Comparison of ENCODE assay signal across 14 cellular contexts in the genomic region with DNA sequence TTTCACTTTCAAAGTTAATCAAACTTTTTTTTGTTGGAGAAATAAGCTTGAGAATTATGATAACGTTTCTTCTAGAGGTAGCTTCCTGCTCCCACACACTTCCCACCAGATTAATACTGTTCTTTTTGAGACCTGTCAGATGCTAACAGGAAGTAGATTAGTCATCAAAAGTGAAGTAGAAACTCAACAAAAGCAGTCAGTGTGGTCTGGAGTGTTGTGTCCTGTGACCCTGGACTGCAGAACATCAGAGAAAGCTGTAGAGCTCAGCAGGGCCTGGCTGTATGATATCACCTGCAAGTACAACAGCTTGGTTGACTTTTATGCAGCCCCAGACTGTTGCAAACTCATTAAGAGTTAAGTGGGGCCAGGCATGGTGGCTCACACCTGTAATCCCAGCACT.
DNase-seq lines count a peak whose midpoint lies in the region; ATAC-seq and TF ChIP-seq lines count a peak whose summit lies in the region.
"Had no signal": no experiment of that assay in that cellular context is flagged by ENCODE, and none has a peak within 500 bp of the region (broad histone marks: within the 10 kb centered on the region; RNA-seq: fewer than 3 reads in every experiment).

No MANE protein-coding gene starts in this region.

- no peak overlapping the region for H3K27ac ChIP-seq in brain microvascular endothelial cell
- H3K27ac ChIP-seq: gastrocnemius medialis had no signal

- H3K27me3 Mint-ChIP-seq in natural killer cell treated with Interleukin-12 subunit alpha and Interleukin-12 subunit beta and Interleukin-15 and Interleukin-18, amount 100 ng/mL, for 72 hours, result no peaks in the 10 kb centered on the region
- H3K27me3 Mint-ChIP-seq: activated naive CD8-positive, alpha-beta T cell treated with anti-CD3 and anti-CD28 coated beads, Interleukin-2, amount 10 ng/mL, durations not matched to agents 7 days and 5 days had no signal

- H3K36me3 Mint-ChIP-seq in natural killer cell treated with Interleukin-12 subunit alpha and Interleukin-12 subunit beta and Interleukin-15 and Interleukin-18, amount 100 ng/mL, for 72 hours, result peaks cover 10% of the 10 kb centered on the region
- H3K36me3 Mint-ChIP-seq: activated naive CD8-positive, alpha-beta T cell treated with anti-CD3 and anti-CD28 coated beads, Interleukin-2, amount 10 ng/mL, durations not matched to agents 7 days and 5 days had no signal

- no peak overlapping the region for H3K4me3 ChIP-seq in brain microvascular endothelial cell (ENCODE audit: low read depth, low read length)
- H3K4me3 ChIP-seq: gastrocnemius medialis had no signal

- H3K36me3 ChIP-seq in brain microvascular endothelial cell (replicated peaks), result no peaks in the 10 kb centered on the region
- H3K36me3 ChIP-seq: gastrocnemius medialis had no signal

- no peak overlapping the region for H3K27ac Mint-ChIP-seq in natural killer cell treated with Interleukin-12 subunit alpha and Interleukin-12 subunit beta and Interleukin-15 and Interleukin-18, amount 100 ng/mL, for 72 hours
- H3K27ac Mint-ChIP-seq: activated naive CD8-positive, alpha-beta T cell treated with anti-CD3 and anti-CD28 coated beads, Interleukin-2, amount 10 ng/mL, durations not matched to agents 7 days and 5 days had no signal

- peaks cover 12% of the 10 kb centered on the region for H3K9me3 Mint-ChIP-seq in natural killer cell treated with Interleukin-12 subunit alpha and Interleukin-12 subunit beta and Interleukin-15 and Interleukin-18, amount 100 ng/mL, for 72 hours

- in situ Hi-C loops in brain microvascular endothelial cell (cut with HindIII; ENCODE audit: low pct_ligation_motif_present, low sequenced_read_pairs), result no loop called here

- ATAC-seq in HG03280 (IDR thresholded peaks at IDR 0.05; ENCODE audit: unreplicated experiment) (peak; percentile 55), HG03571 (IDR thresholded peaks at IDR 0.05; ENCODE audit: unreplicated experiment) (no peak), GM19395 (IDR thresholded peaks at IDR 0.05; ENCODE audit: unreplicated experiment) (no peak)
- no peak for ATAC-seq in natural killer cell treated with Interleukin-12 subunit alpha and Interleukin-12 subunit beta and Interleukin-15 and Interleukin-18, amount 100 ng/mL, for 72 hours
- ATAC-seq: gastrocnemius medialis had no signal

- no peaks in the 10 kb centered on the region for H3K4me1 Mint-ChIP-seq in natural killer cell treated with Interleukin-12 subunit alpha and Interleukin-12 subunit beta and Interleukin-15 and Interleukin-18, amount 100 ng/mL, for 72 hours (ENCODE audit: low read depth in 2 of 2)
- H3K4me1 Mint-ChIP-seq: activated naive CD8-positive, alpha-beta T cell treated with anti-CD3 and anti-CD28 coated beads, Interleukin-2, amount 10 ng/mL, durations not matched to agents 7 days and 5 days had no signal

- no peak overlapping the region for H3K4me3 Mint-ChIP-seq in natural killer cell treated with Interleukin-12 subunit alpha and Interleukin-12 subunit beta and Interleukin-15 and Interleukin-18, amount 100 ng/mL, for 72 hours
- H3K4me3 Mint-ChIP-seq: activated naive CD8-positive, alpha-beta T cell treated with anti-CD3 and anti-CD28 coated beads, Interleukin-2, amount 10 ng/mL, durations not matched to agents 7 days and 5 days had no signal

- H3K27me3 ChIP-seq in brain microvascular endothelial cell (replicated peaks), result no peaks in the 10 kb centered on the region
- H3K27me3 ChIP-seq: gastrocnemius medialis had no signal

- DNase-seq in DMS53 treated with DMSO at 0.1 percent for 48 hours (lab: John Stamatoyannopoulos, UW; ENCODE audit: unreplicated experiment) (peak; percentile 40), GM20000 (ENCODE audit: low spot score) (peak; percentile 19), brain microvascular endothelial cell (peak; percentile 51), mesenteric fat pad (ENCODE audit: low spot score) (no peak)
- no peak for DNase-seq in natural killer cell treated with Interleukin-12 subunit alpha and Interleukin-12 subunit beta and Interleukin-15 and Interleukin-18, amount 100 ng/mL, for 72 hours (ENCODE audit: low spot score)
- DNase-seq: activated naive CD8-positive, alpha-beta T cell treated with anti-CD3 and anti-CD28 coated beads, Interleukin-2, amount 10 ng/mL, durations not matched to agents 7 days and 5 days; gastrocnemius medialis; mesenchymal stem cell; NCI-H2081; NCI-H774; stimulated activated naive CD4-positive, alpha-beta T cell had no signal

- TF ChIP-seq CTCF in GM20000 (IDR thresholded peaks at IDR 0.05; ENCODE audit: extremely low read depth, missing control alignments) (no peak), brain microvascular endothelial cell (IDR thresholded peaks at IDR 0.05; ENCODE audit: low read depth, low read length, missing control alignments) (no peak)

Comparison
In these comparisons a context has a peak if more than half of its experiments do, and no peak if none do; other contexts are left out.
1. DNase-seq: peak in DMS53 treated with DMSO at 0.1 percent for 48 hours (single experiment), GM20000 (single experiment) and brain microvascular endothelial cell (single experiment); none in mesenteric fat pad (single experiment) and natural killer cell treated with Interleukin-12 subunit alpha and Interleukin-12 subunit beta and Interleukin-15 and Interleukin-18, amount 100 ng/mL, for 72 hours (single experiment).